ENCODE assay signal across 33 cellular contexts in genomic region chr13:108682714-108683113, GRCh38. TPM values are rescaled to one million over a fixed set of nuclear protein-coding genes. Genes with fewer than 3 reads are reported as not detected.
"Had no signal": no experiment of that assay in that cellular context is flagged by ENCODE, and none has a peak within 500 bp of the region (broad histone marks: within the 10 kb centered on the region; RNA-seq: fewer than 3 reads in every experiment).

No MANE protein-coding gene starts in this region.

- H3K27me3 ChIP-seq: adrenal gland, body of pancreas, cardiac muscle cell, esophagus muscularis mucosa, foreskin keratinocyte, heart right ventricle, hepatocyte had no signal

- H3K79me2 ChIP-seq: hepatocyte had no signal

- H3K27ac ChIP-seq: adrenal gland, body of pancreas, breast epithelium, cardiac muscle cell, coronary artery, dorsolateral prefrontal cortex, esophagus muscularis mucosa, foreskin keratinocyte, gastroesophageal sphincter, heart right ventricle, hepatocyte had no signal

- H3K4me1 ChIP-seq: adrenal gland, body of pancreas, breast epithelium, esophagus muscularis mucosa, foreskin keratinocyte, gastroesophageal sphincter, heart right ventricle had no signal

- DNase-seq: activated CD4-positive, alpha-beta memory T cell treated with anti-CD3 and anti-CD28 coated beads, Interleukin-2, amount 10 ng/mL, durations not matched to agents 7 days and 5 days; activated CD4-positive, alpha-beta T cell treated with anti-CD3 and anti-CD28 coated beads for 36 hours; activated CD4-positive, alpha-beta T cell treated with anti-CD3 and anti-CD28 coated beads, Interleukin-2, amount 10 ng/mL, durations not matched to agents 24 days and 14 days; activated CD4-positive, CD25-positive, alpha-beta regulatory T cell; activated CD4-positive, CD25-positive, alpha-beta regulatory T cell treated with anti-CD3 and anti-CD28 coated beads, Interleukin-2, amount 50 U/mL, for 72 hours; activated CD8-positive, alpha-beta memory T cell treated with anti-CD3 and anti-CD28 coated beads, Interleukin-2, amount 50 U/mL, for 48 hours; activated gamma-delta T cell; activated naive CD4-positive, alpha-beta T cell treated with Interleukin-2 at 50 U/mL for 16 hours; activated naive CD8-positive, alpha-beta T cell treated with anti-CD3 and anti-CD28 coated beads for 36 hours; activated naive CD8-positive, alpha-beta T cell treated with anti-CD3 and anti-CD28 coated beads, Interleukin-2, amount 50 U/mL, for 24 hours; activated T-cell treated with anti-CD3 and anti-CD28 coated beads for 4 hours; activated T-cell treated with anti-CD3 and anti-CD28 coated beads, Interleukin-2, amount 50 U/mL, for 24 hours; activated T-cell treated with anti-CD3 and anti-CD28 coated beads, Interleukin-2, amount 50 U/mL, for 72 hours; adrenal gland; amygdala; aorta; body of pancreas; central memory CD4-positive, alpha-beta T cell; cerebellar nuclear complex; dorsolateral prefrontal cortex; effector memory CD4-positive, alpha-beta T cell; endodermal cell; foreskin keratinocyte; heart right ventricle; T-helper 1 cell; T-helper 17 cell; T1000 had no signal

- H3K4me2 ChIP-seq: hepatocyte had no signal

- H3K9me3 ChIP-seq: adrenal gland, body of pancreas, breast epithelium, esophagus muscularis mucosa, gastroesophageal sphincter, heart right ventricle had no signal

- H3K36me3 ChIP-seq: adrenal gland, breast epithelium, cardiac muscle cell, esophagus muscularis mucosa, gastroesophageal sphincter, heart right ventricle had no signal

- H3K4me3 ChIP-seq: adrenal gland, body of pancreas, breast epithelium, cardiac muscle cell, coronary artery, dorsolateral prefrontal cortex, esophagus muscularis mucosa, gastroesophageal sphincter, heart right ventricle, hepatocyte had no signal

- H2AFZ ChIP-seq: hepatocyte had no signal

- ATAC-seq: activated CD4-positive, alpha-beta T cell treated with anti-CD3 and anti-CD28 coated beads for 36 hours; activated naive CD8-positive, alpha-beta T cell treated with anti-CD3 and anti-CD28 coated beads, Interleukin-2, amount 50 U/mL, for 24 hours; activated T-cell treated with anti-CD3 and anti-CD28 coated beads, Interleukin-2, amount 50 U/mL, for 72 hours; body of pancreas; foreskin keratinocyte; gastroesophageal sphincter; heart right ventricle; T-helper 17 cell had no signal

RNA-seq across cellular contexts. Expression of gene MYO16, which starts 53.3 kb away (rescaled TPM):
- total RNA-seq: activated CD4-positive, alpha-beta memory T cell treated with anti-CD3 and anti-CD28 coated beads, Interleukin-2, amount 10 ng/mL, durations not matched to agents 7 days and 5 days; activated CD4-positive, alpha-beta T cell treated with anti-CD3 and anti-CD28 coated beads for 36 hours; activated CD4-positive, alpha-beta T cell treated with anti-CD3 and anti-CD28 coated beads, Interleukin-2, amount 10 ng/mL, durations not matched to agents 24 days and 14 days; activated naive CD8-positive, alpha-beta T cell treated with anti-CD3 and anti-CD28 coated beads for 36 hours; activated T-cell treated with anti-CD3 and anti-CD28 coated beads, Interleukin-2, amount 50 U/mL, for 72 hours had no signal
- polyA plus RNA-seq: aorta had no signal
